ENCODE assay signal across 18 cellular contexts in genomic region chr3:59422312-59422711, GRCh38.
DNase-seq lines count a peak whose midpoint lies in the region; ATAC-seq, FAIRE-seq and TF ChIP-seq lines count a peak whose summit lies in the region.
"Had no signal": no experiment of that assay in that cellular context is flagged by ENCODE, and none has a peak within 500 bp of the region (broad histone marks: within the 10 kb centered on the region; RNA-seq: fewer than 3 reads in every experiment).

No MANE protein-coding gene starts in this region.

- H3K4me3 Mint-ChIP-seq in activated CD4-positive, alpha-beta memory T cell treated with anti-CD3 and anti-CD28 coated beads, Interleukin-2, amount 10 ng/mL, durations not matched to agents 7 days and 5 days: no peak overlapping the region

- H3K27me3 Mint-ChIP-seq in activated CD4-positive, alpha-beta memory T cell treated with anti-CD3 and anti-CD28 coated beads, Interleukin-2, amount 10 ng/mL, durations not matched to agents 7 days and 5 days: peaks cover 6% of the 10 kb centered on the region

- FAIRE-seq in urothelium cell line (lab: Jason Lieb, UNC): no peak

- peaks cover 4 to 9% of the 10 kb centered on the region in 2 donors for H3K36me3 Mint-ChIP-seq in activated naive CD4-positive, alpha-beta T cell treated with anti-CD3 and anti-CD28 coated beads, Interleukin-2, amount 50 U/mL, for 72 hours
- peaks cover 3% of the 10 kb centered on the region for H3K36me3 Mint-ChIP-seq in activated CD4-positive, alpha-beta memory T cell treated with anti-CD3 and anti-CD28 coated beads, Interleukin-2, amount 10 ng/mL, durations not matched to agents 7 days and 5 days (ENCODE audit: low read depth)

- POLR2A ChIA-PET in activated CD4-positive, alpha-beta memory T cell treated with anti-CD3 and anti-CD28 coated beads, Interleukin-2, amount 10 ng/mL, durations not matched to agents 7 days and 5 days (lab: Charles Lee): no interaction called here

- H3K4me3 ChIP-seq in choroid plexus epithelial cell (ENCODE audit: low read depth, low read length): no peak overlapping the region
- no peak overlapping the region for H3K4me3 ChIP-seq in tibial nerve
- H3K4me3 ChIP-seq: body of pancreas, upper lobe of left lung had no signal

- ATAC-seq in activated naive CD4-positive, alpha-beta T cell treated with anti-CD3 and anti-CD28 coated beads, Interleukin-2, amount 50 U/mL, for 72 hours: peak; percentile 66
- no peak for ATAC-seq in GM18867 (IDR thresholded peaks at IDR 0.05; ENCODE audit: unreplicated experiment)
- ATAC-seq: body of pancreas had no signal

- DNase-seq in activated naive CD4-positive, alpha-beta T cell treated with anti-CD3 and anti-CD28 coated beads, Interleukin-2, amount 50 U/mL, for 72 hours (ENCODE audit: low spot score in 2 of 2): peak in 1 of 2 donors; percentile 16
- DNase-seq in activated naive CD4-positive, alpha-beta T cell treated with anti-CD3 and anti-CD28 coated beads, Interleukin-2, amount 50 U/mL, for 16 hours: no peak
- DNase-seq in MV-4-11 (lab: John Stamatoyannopoulos, UW): peak; percentile 54
- peak; percentile 75 for DNase-seq in choroid plexus epithelial cell (ENCODE audit: low read depth)
- peak; percentile 35 for DNase-seq in urothelium cell line (ENCODE audit: low spot score)
- no peak for DNase-seq in activated CD4-positive, alpha-beta memory T cell treated with anti-CD3 and anti-CD28 coated beads, Interleukin-2, amount 10 ng/mL, durations not matched to agents 7 days and 5 days
- DNase-seq in tibial nerve (ENCODE audit: low spot score in 2 of 2): no peak
- DNase-seq: AML-193; body of pancreas; effector memory CD4-positive, alpha-beta T cell; glutamatergic neuron; Kasumi-1; kidney glomerular epithelial cell; NCI-H2081; NCI-H774; upper lobe of left lung had no signal

- no peaks in the 10 kb centered on the region for H3K27me3 ChIP-seq in tibial nerve
- H3K27me3 ChIP-seq: body of pancreas, upper lobe of left lung had no signal

- no peak for TF ChIP-seq CTCF in choroid plexus epithelial cell (conservative IDR thresholded peaks at IDR 0.05; ENCODE audit: low read depth, low read length)
- TF ChIP-seq CTCF in tibial nerve (IDR thresholded peaks at IDR 0.05): no peak

- no peaks in the 10 kb centered on the region for H3K36me3 ChIP-seq in tibial nerve
- H3K36me3 ChIP-seq: upper lobe of left lung had no signal

- CTCF ChIA-PET in activated CD4-positive, alpha-beta memory T cell treated with anti-CD3 and anti-CD28 coated beads, Interleukin-2, amount 10 ng/mL, durations not matched to agents 7 days and 5 days (lab: Charles Lee): no interaction called here

- no peak overlapping the region for H3K27ac ChIP-seq in tibial nerve
- H3K27ac ChIP-seq: body of pancreas, upper lobe of left lung had no signal

- H3K27ac Mint-ChIP-seq in activated naive CD4-positive, alpha-beta T cell treated with anti-CD3 and anti-CD28 coated beads, Interleukin-2, amount 50 U/mL, for 72 hours: no peak overlapping the region
- no peak overlapping the region for H3K27ac Mint-ChIP-seq in activated CD4-positive, alpha-beta memory T cell treated with anti-CD3 and anti-CD28 coated beads, Interleukin-2, amount 10 ng/mL, durations not matched to agents 7 days and 5 days
- H3K27ac Mint-ChIP-seq: progenitor cell of endocrine pancreas had no signal

- no peaks in the 10 kb centered on the region for H3K9me3 Mint-ChIP-seq in activated naive CD4-positive, alpha-beta T cell treated with anti-CD3 and anti-CD28 coated beads, Interleukin-2, amount 50 U/mL, for 72 hours
- peaks cover 9% of the 10 kb centered on the region for H3K9me3 Mint-ChIP-seq in activated CD4-positive, alpha-beta memory T cell treated with anti-CD3 and anti-CD28 coated beads, Interleukin-2, amount 10 ng/mL, durations not matched to agents 7 days and 5 days

- 79 to 91% methylated on average over 4 of the region's 4 CpGs for WGBS in tibial nerve, 2 donors

- no peaks in the 10 kb centered on the region for H3K4me1 ChIP-seq in tibial nerve
- H3K4me1 ChIP-seq: body of pancreas had no signal

- H3K9me3 ChIP-seq in tibial nerve: no peaks in the 10 kb centered on the region
- H3K9me3 ChIP-seq: body of pancreas, upper lobe of left lung had no signal

- peaks cover 48% of the 10 kb centered on the region for H3K4me1 Mint-ChIP-seq in activated CD4-positive, alpha-beta memory T cell treated with anti-CD3 and anti-CD28 coated beads, Interleukin-2, amount 10 ng/mL, durations not matched to agents 7 days and 5 days

- TF ChIP-seq EP300 in tibial nerve (IDR thresholded peaks at IDR 0.05): no peak

- TF ChIP-seq POLR2A in tibial nerve (IDR thresholded peaks at IDR 0.05): no peak

Comparison
In these comparisons a context has a peak if more than half of its experiments do, and no peak if none do; other contexts are left out.
1. DNase-seq: peak in MV-4-11 (single experiment), choroid plexus epithelial cell (single experiment) and urothelium cell line (single experiment); none in activated naive CD4-positive, alpha-beta T cell treated with anti-CD3 and anti-CD28 coated beads, Interleukin-2, amount 50 U/mL, for 16 hours (single experiment), activated CD4-positive, alpha-beta memory T cell treated with anti-CD3 and anti-CD28 coated beads, Interleukin-2, amount 10 ng/mL, durations not matched to agents 7 days and 5 days (single experiment) and tibial nerve (0 of 2).